20 cellular contexts compared by ENCODE assay signal in the genomic region with DNA sequence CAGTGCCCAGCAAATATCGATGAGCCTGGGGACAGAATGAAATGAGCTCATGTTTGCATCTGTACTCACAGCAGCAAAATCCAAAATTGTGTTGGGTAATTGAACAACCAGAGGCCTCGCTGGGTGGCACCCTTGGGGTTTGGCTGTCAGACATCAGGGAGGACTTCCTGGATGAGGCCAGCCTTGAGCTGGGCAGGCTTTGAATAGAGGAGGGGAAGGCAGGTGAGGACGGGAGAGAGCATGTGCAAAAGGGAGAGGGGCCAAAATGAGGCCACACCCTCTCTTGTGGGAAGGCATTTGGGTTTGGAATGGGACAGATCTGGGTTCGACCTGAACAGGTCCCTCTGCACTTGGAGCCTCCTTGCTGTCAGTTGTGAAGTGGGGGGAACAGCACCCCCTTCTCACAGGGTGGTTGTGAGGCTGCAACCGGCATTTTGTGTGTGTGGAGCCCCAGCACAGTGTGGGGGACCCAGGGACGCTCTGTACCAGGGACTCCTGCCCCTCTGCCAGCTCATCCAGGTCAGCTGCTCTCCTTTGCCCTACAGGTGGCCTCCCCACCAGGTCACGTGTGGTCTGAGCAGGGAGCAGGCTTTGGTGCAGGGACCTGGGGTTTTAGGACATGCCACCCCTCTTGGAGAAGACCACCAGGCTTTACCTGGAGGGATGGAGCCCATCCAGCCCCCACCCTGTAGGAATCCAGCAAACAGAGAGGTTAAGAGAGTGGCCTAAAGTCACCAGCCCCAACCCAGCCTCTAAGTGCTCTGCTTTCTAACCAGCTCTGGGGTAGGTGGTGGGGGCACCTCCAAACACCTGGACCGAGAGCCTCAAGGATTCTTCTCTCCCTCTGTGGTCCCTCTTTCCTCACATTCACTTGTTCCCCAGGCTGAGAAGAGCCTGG.
DNase-seq lines count a peak whose midpoint lies in the region; ATAC-seq and TF ChIP-seq lines count a peak whose summit lies in the region.
"Had no signal": no experiment of that assay in that cellular context is flagged by ENCODE, and none has a peak within 500 bp of the region (broad histone marks: within the 10 kb centered on the region; RNA-seq: fewer than 3 reads in every experiment).

No MANE protein-coding gene starts in this region.

- no peak for TF ChIP-seq CTCF in right atrium auricular region (IDR thresholded peaks at IDR 0.05)
- no peak for TF ChIP-seq CTCF in esophagus muscularis mucosa (IDR thresholded peaks at IDR 0.05)
- no peak for TF ChIP-seq CTCF in neural crest cell (conservative IDR thresholded peaks at IDR 0.05)
- no peak for TF ChIP-seq CTCF in A673 (conservative IDR thresholded peaks at IDR 0.05; ENCODE audit: low read depth, low read length)
- TF ChIP-seq CTCF in chondrocyte (IDR thresholded peaks at IDR 0.05): no peak

- H3K4me1 ChIP-seq in right atrium auricular region (no peaks in the 10 kb centered on the region), esophagus muscularis mucosa (no peaks in the 10 kb centered on the region), A673 (ENCODE audit: insufficient read depth, low read length, poor library complexity, severe bottlenecking) (no peaks in the 10 kb centered on the region)
- H3K4me1 ChIP-seq: BLaER1 had no signal

- H3K27me3 Mint-ChIP-seq in neural crest cell (ENCODE audit: low read depth) (peaks cover 39% of the 10 kb centered on the region), chondrocyte (ENCODE audit: low read depth) (peaks cover 36% of the 10 kb centered on the region)

- 79% methylated on average over 6 of the region's 8 CpGs for WGBS in esophagus muscularis mucosa

- H3K4me1 Mint-ChIP-seq in neural crest cell: no peaks in the 10 kb centered on the region
- H3K4me1 Mint-ChIP-seq in chondrocyte (ENCODE audit: low read depth): no peaks in the 10 kb centered on the region
- H3K4me1 Mint-ChIP-seq: CD4-positive, alpha-beta memory T cell had no signal

- H3K9me3 Mint-ChIP-seq in neural crest cell (no peaks in the 10 kb centered on the region), chondrocyte (ENCODE audit: low read depth) (peaks cover 1% of the 10 kb centered on the region)

- CTCF ChIA-PET in A673 (lab: Charles Lee): no interaction called here

- H3K27me3 ChIP-seq in right atrium auricular region: no peaks in the 10 kb centered on the region
- H3K27me3 ChIP-seq in esophagus muscularis mucosa: peaks cover 0 to 63% (median 0%) of the 10 kb centered on the region in 4 donors
- peaks cover 2% of the 10 kb centered on the region for H3K27me3 ChIP-seq in A673 (replicated peaks; ENCODE audit: insufficient read depth, low read depth, low read length, poor library complexity)
- H3K27me3 ChIP-seq: BLaER1 had no signal

- DNase-seq in right atrium auricular region (ENCODE audit: low spot score) (peak; percentile 40), left ventricle myocardium superior (no peak), esophagus muscularis mucosa (ENCODE audit: extremely low spot score) (peak; percentile 80), neural crest cell (ENCODE audit: low read depth, low spot score) (no peak), A673 (ENCODE audit: low spot score) (no peak), middle frontal gyrus (ENCODE audit: extremely low spot score, low spot score) (no peak), midbrain (lab: John Stamatoyannopoulos, UW) (no peak), chondrocyte (ENCODE audit: low spot score) (no peak)
- DNase-seq: CD4-positive, alpha-beta memory T cell; DMS153; GDM1; MM.1S; NCI-H1092; NCI-H146; NCI-H2081; NCI-H2171 treated with DMSO at 0.1 percent for 48 hours; NCI-H446; OCI-M1; SIG-M5 had no signal

- H3K9me3 ChIP-seq in right atrium auricular region (no peaks in the 10 kb centered on the region), esophagus muscularis mucosa (no peaks in the 10 kb centered on the region), A673 (ENCODE audit: low read depth, low read length, poor library complexity, severe bottlenecking) (no peaks in the 10 kb centered on the region)
- H3K9me3 ChIP-seq: BLaER1 had no signal

- H3K27ac Mint-ChIP-seq in neural crest cell (ENCODE audit: unreplicated experiment): peak overlapping the region; percentile 14
- no peak overlapping the region for H3K27ac Mint-ChIP-seq in chondrocyte (ENCODE audit: unreplicated experiment)

- no peak overlapping the region for H3K4me3 ChIP-seq in right atrium auricular region
- no peak overlapping the region for H3K4me3 ChIP-seq in esophagus muscularis mucosa
- H3K4me3 ChIP-seq in A673 (ENCODE audit: low read depth, low read length, poor library complexity, severe bottlenecking): no peak overlapping the region
- H3K4me3 ChIP-seq: BLaER1 had no signal

- H3K4me3 Mint-ChIP-seq in neural crest cell (no peak overlapping the region), chondrocyte (ENCODE audit: unreplicated experiment) (no peak overlapping the region)
- H3K4me3 Mint-ChIP-seq: CD4-positive, alpha-beta memory T cell had no signal

- no peak for TF ChIP-seq EP300 in esophagus muscularis mucosa (IDR thresholded peaks at IDR 0.05)

- no peak overlapping the region for H3K27ac ChIP-seq in right atrium auricular region
- H3K27ac ChIP-seq in esophagus muscularis mucosa (replicated peaks in 1 of 4): no peak overlapping the region
- no peak overlapping the region for H3K27ac ChIP-seq in A673 (ENCODE audit: low read depth, low read length, poor library complexity, severe bottlenecking)
- H3K27ac ChIP-seq: BLaER1 had no signal

- H3K36me3 Mint-ChIP-seq in neural crest cell (ENCODE audit: low read depth) (no peaks in the 10 kb centered on the region), chondrocyte (ENCODE audit: low read depth) (no peaks in the 10 kb centered on the region)
- H3K36me3 Mint-ChIP-seq: CD4-positive, alpha-beta memory T cell had no signal

- no peak for TF ChIP-seq POLR2A in esophagus muscularis mucosa (IDR thresholded peaks at IDR 0.05; ENCODE audit: low read depth)

- POLR2A ChIA-PET in A673 (lab: Charles Lee; ENCODE audit: low non-redundant PET): no interaction called here

- BruUV-seq in A673 (replicated peaks; lab: Mats Ljungman, UMichigan): no TSS peak

- no peak for ATAC-seq in left ventricle myocardium superior

- intact Hi-C loops in left ventricle myocardium superior (cut with micrococcal nuclease) (no loop called here), esophagus muscularis mucosa (cut with DNase I) (no loop called here), A673 (cut with micrococcal nuclease; ENCODE audit: unreplicated experiment) (no loop called here)

- no peaks in the 10 kb centered on the region for H3K36me3 ChIP-seq in right atrium auricular region
- no peaks in the 10 kb centered on the region for H3K36me3 ChIP-seq in esophagus muscularis mucosa
- H3K36me3 ChIP-seq in A673 (ENCODE audit: insufficient read depth, low read length, poor library complexity, severe bottlenecking): no peaks in the 10 kb centered on the region
- H3K36me3 ChIP-seq: BLaER1 had no signal

Comparison
In these comparisons a context has a peak if more than half of its experiments do, and no peak if none do; other contexts are left out.
1. DNase-seq: peak in right atrium auricular region (single experiment) and esophagus muscularis mucosa (single experiment); none in left ventricle myocardium superior (single experiment), neural crest cell (single experiment), A673 (single experiment), middle frontal gyrus (single experiment), midbrain (single experiment) and chondrocyte (single experiment).